ENCODE assay signal across 14 cellular contexts in genomic region chr9:19155106-19155999, GRCh38. TPM values are rescaled to one million over a fixed set of nuclear protein-coding genes. Genes with fewer than 3 reads are reported as not detected.
A peak's percentile ranks its signal among the peaks of the same experiment; 100 is the strongest.
DNase-seq lines count a peak whose midpoint lies in the region; ATAC-seq, FAIRE-seq and TF ChIP-seq lines count a peak whose summit lies in the region.
"Had no signal": no experiment of that assay in that cellular context is flagged by ENCODE, and none has a peak within 500 bp of the region (broad histone marks: within the 10 kb centered on the region; RNA-seq: fewer than 3 reads in every experiment).

No MANE protein-coding gene starts in this region.

- peak overlapping the region; percentile 63; the same call in 2 of the 3 replicates for H3K27ac ChIP-seq in K562 (ENCODE audit: extremely low read depth, low read depth, low read length)
- H3K27ac ChIP-seq: C4-2B had no signal

- in situ Hi-C loops in K562 (cut with MboI) = no loop called here

- 61% methylated on average over 2 of the region's 2 CpGs for WGBS in K562 (ENCODE audit: insufficient coverage, low coverage, missing lambda C conversion rate)

- no peaks in the 10 kb centered on the region for H4K20me1 ChIP-seq in K562 (replicated peaks; ENCODE audit: control insufficient read depth, insufficient read depth, low read length)

- TF ChIP-seq POLR2A in K562 (conservative IDR thresholded peaks at IDR 0.05) = no peak

- no peak overlapping the region for H3K4me3 Mint-ChIP-seq in activated naive CD4-positive, alpha-beta T cell treated with anti-CD3 and anti-CD28 coated beads for 36 hours
- no peak overlapping the region for H3K4me3 Mint-ChIP-seq in stimulated activated effector memory CD8-positive, alpha-beta T cell treated with anti-CD3 and anti-CD28 coated beads, Interleukin-12 subunit alpha, Interleukin-12 subunit beta, amount 100 ng/mL, for 72 hours
- H3K4me3 Mint-ChIP-seq: activated CD8-positive, alpha-beta memory T cell treated with anti-CD3 and anti-CD28 coated beads, Interleukin-2, amount 10 ng/mL, durations not matched to agents 7 days and 5 days had no signal

- peak; percentile 26 for DNase-seq in activated naive CD4-positive, alpha-beta T cell treated with anti-CD3 and anti-CD28 coated beads for 36 hours
- DNase-seq in activated naive CD4-positive, alpha-beta T cell treated with Interleukin-2 at 50 U/mL for 16 hours = no peak
- peak in 1 of 4 experiments; percentile 8 for DNase-seq in K562 (ENCODE audit: extremely low read depth in 1 of 4, low spot score in 3 of 4)
- DNase-seq in stimulated activated effector memory CD8-positive, alpha-beta T cell treated with anti-CD3 and anti-CD28 coated beads, Interleukin-12 subunit alpha, Interleukin-12 subunit beta, amount 100 ng/mL, for 72 hours (ENCODE audit: low spot score in 2 of 2) = no peak
- DNase-seq in DMS 273 treated with DMSO at 0.1 percent for 48 hours (lab: John Stamatoyannopoulos, UW) = no peak
- DNase-seq: activated CD8-positive, alpha-beta memory T cell treated with anti-CD3 and anti-CD28 coated beads, Interleukin-2, amount 10 ng/mL, durations not matched to agents 7 days and 5 days; heart right ventricle; substantia nigra had no signal

- peak overlapping the region in 1 of 2 experiments; percentile 13; a peak in 1 of 4 replicates for H3K9ac ChIP-seq in K562 (ENCODE audit: insufficient read depth in 1 of 2, low read depth in 2 of 2, low read length in 2 of 2)

- H3K27ac Mint-ChIP-seq in activated naive CD4-positive, alpha-beta T cell treated with anti-CD3 and anti-CD28 coated beads for 36 hours = no peak overlapping the region
- peak overlapping the region; percentile 2 for H3K27ac Mint-ChIP-seq in stimulated activated effector memory CD8-positive, alpha-beta T cell treated with anti-CD3 and anti-CD28 coated beads, Interleukin-12 subunit alpha, Interleukin-12 subunit beta, amount 100 ng/mL, for 72 hours
- H3K27ac Mint-ChIP-seq: activated CD8-positive, alpha-beta memory T cell treated with anti-CD3 and anti-CD28 coated beads, Interleukin-2, amount 10 ng/mL, durations not matched to agents 7 days and 5 days had no signal

- no peaks in the 10 kb centered on the region for H3K27me3 ChIP-seq in K562 (ENCODE audit: control insufficient read depth in 2 of 2, insufficient read depth in 2 of 2, low read length in 2 of 2)
- H3K27me3 ChIP-seq: heart right ventricle had no signal

- peaks cover 10 to 20% of the 10 kb centered on the region in 2 experiments; a peak in 3 of 5 replicates for H3K4me1 ChIP-seq in K562 (replicated peaks in 1 of 2; ENCODE audit: control insufficient read depth in 2 of 2, insufficient read depth in 2 of 2, low read length in 2 of 2)

- no peaks in the 10 kb centered on the region for H3K36me3 ChIP-seq in K562 (ENCODE audit: control insufficient read depth, insufficient read depth, low read length)
- H3K36me3 ChIP-seq: heart right ventricle had no signal

- H3K9me3 ChIP-seq in K562 (replicated peaks; ENCODE audit: control insufficient read depth, insufficient read depth, low read depth, low read length) = no peaks in the 10 kb centered on the region
- H3K9me3 ChIP-seq: heart right ventricle had no signal

- H3K27me3 Mint-ChIP-seq in activated naive CD4-positive, alpha-beta T cell treated with anti-CD3 and anti-CD28 coated beads for 36 hours (ENCODE audit: low read depth) = no peaks in the 10 kb centered on the region
- H3K27me3 Mint-ChIP-seq: activated CD8-positive, alpha-beta memory T cell treated with anti-CD3 and anti-CD28 coated beads, Interleukin-2, amount 10 ng/mL, durations not matched to agents 7 days and 5 days had no signal

- POLR2A ChIA-PET in K562 (lab: Yijun Ruan, JAX) = interaction anchor here (0.6 to 2.2 kb wide), 7 partner anchors 14 to 225 kb away, joined by 3 to 6 read pairs (median 3); partner anchors contain the start of gene RPS6

- no peaks in the 10 kb centered on the region for H3K79me2 ChIP-seq in K562 (ENCODE audit: control insufficient read depth, insufficient read depth, low read length)

- H3K36me3 Mint-ChIP-seq in activated naive CD4-positive, alpha-beta T cell treated with anti-CD3 and anti-CD28 coated beads for 36 hours (ENCODE audit: low read depth) = no peaks in the 10 kb centered on the region
- H3K36me3 Mint-ChIP-seq in stimulated activated effector memory CD8-positive, alpha-beta T cell treated with anti-CD3 and anti-CD28 coated beads, Interleukin-12 subunit alpha, Interleukin-12 subunit beta, amount 100 ng/mL, for 72 hours = no peaks in the 10 kb centered on the region
- H3K36me3 Mint-ChIP-seq: activated CD8-positive, alpha-beta memory T cell treated with anti-CD3 and anti-CD28 coated beads, Interleukin-2, amount 10 ng/mL, durations not matched to agents 7 days and 5 days had no signal

- no peak overlapping the region for H3K4me2 ChIP-seq in K562 (ENCODE audit: insufficient read depth, low read length)

- no peaks in the 10 kb centered on the region for H3K9me1 ChIP-seq in K562 (ENCODE audit: control insufficient read depth, insufficient read depth, low read length)

- H3K9me3 Mint-ChIP-seq in activated naive CD4-positive, alpha-beta T cell treated with anti-CD3 and anti-CD28 coated beads for 36 hours = no peaks in the 10 kb centered on the region
- no peaks in the 10 kb centered on the region for H3K9me3 Mint-ChIP-seq in stimulated activated effector memory CD8-positive, alpha-beta T cell treated with anti-CD3 and anti-CD28 coated beads, Interleukin-12 subunit alpha, Interleukin-12 subunit beta, amount 100 ng/mL, for 72 hours

- no peak for TF ChIP-seq EP300 in K562 (IDR thresholded peaks at IDR 0.05; ENCODE audit: low read length)

- H2AFZ ChIP-seq in K562 (ENCODE audit: low read depth, low read length) = peak overlapping the region; percentile 19; the same call in 1 of the 2 replicates

- intact Hi-C loops in activated naive CD4-positive, alpha-beta T cell treated with anti-CD3 and anti-CD28 coated beads for 36 hours (cut with micrococcal nuclease) = no loop called here
- intact Hi-C loops in K562 (cut with micrococcal nuclease) = no loop called here

- peak; percentile 55 for ATAC-seq in HG02885 (IDR thresholded peaks at IDR 0.05; ENCODE audit: poor library complexity, unreplicated experiment)
- no peak for ATAC-seq in K562
- ATAC-seq in stimulated activated effector memory CD8-positive, alpha-beta T cell treated with anti-CD3 and anti-CD28 coated beads, Interleukin-12 subunit alpha, Interleukin-12 subunit beta, amount 100 ng/mL, for 72 hours = peak; percentile 73
- ATAC-seq in GM19328 (IDR thresholded peaks at IDR 0.05; ENCODE audit: unreplicated experiment) = no peak
- no peak for ATAC-seq in HG03280 (IDR thresholded peaks at IDR 0.05; ENCODE audit: unreplicated experiment)
- ATAC-seq: activated CD8-positive, alpha-beta memory T cell treated with anti-CD3 and anti-CD28 coated beads, Interleukin-2, amount 10 ng/mL, durations not matched to agents 7 days and 5 days had no signal

- BruUV-seq in K562 (replicated peaks; lab: Mats Ljungman, UMichigan) = no TSS peak

- no peak for TF ChIP-seq RAD21 in K562 (CRISPR knock-in tag; conservative IDR thresholded peaks at IDR 0.05 in 1 of 2, IDR thresholded peaks at IDR 0.05 in 1 of 2)

- H3K4me1 Mint-ChIP-seq in activated naive CD4-positive, alpha-beta T cell treated with anti-CD3 and anti-CD28 coated beads for 36 hours (ENCODE audit: low read depth) = peaks cover 31% of the 10 kb centered on the region
- H3K4me1 Mint-ChIP-seq in stimulated activated effector memory CD8-positive, alpha-beta T cell treated with anti-CD3 and anti-CD28 coated beads, Interleukin-12 subunit alpha, Interleukin-12 subunit beta, amount 100 ng/mL, for 72 hours = peaks cover 34% of the 10 kb centered on the region

- TF ChIP-seq CTCF in K562 (IDR thresholded peaks at IDR 0.05 in 2 of 3, conservative IDR thresholded peaks at IDR 0.05 in 1 of 3; ENCODE audit: insufficient read depth in 2 of 3, low read depth in 1 of 3, low read length in 3 of 3) = no peak

- H3K4me3 ChIP-seq in K562 = no peak overlapping the region
- H3K4me3 ChIP-seq: heart right ventricle had no signal

- FAIRE-seq in K562 (lab: Jason Lieb, UNC) = no peak
- FAIRE-seq: colon, GM12891 had no signal

- CTCF ChIA-PET in activated naive CD4-positive, alpha-beta T cell treated with anti-CD3 and anti-CD28 coated beads for 36 hours (lab: Charles Lee) = interaction anchor here (0.7 to 2.0 kb wide), 12 partner anchors 16 to 106 kb away, joined by 3 to 13 read pairs (median 4); partner anchors contain the start of gene RRAGA
- CTCF ChIA-PET in K562 (lab: Yijun Ruan, JAX; ENCODE audit: low intra/inter-chr PET ratio) = no interaction called here

RNA-seq across cellular contexts. Expression of gene PLIN2, which starts 28.1 kb away (rescaled TPM):
- total RNA-seq in activated naive CD4-positive, alpha-beta T cell treated with anti-CD3 and anti-CD28 coated beads for 36 hours = 10 to 100 TPM; 31.3 to 34.8 TPM
- total RNA-seq in K562 (2011; cell fraction: chromatin; rRNA removed; ENCODE audit: low replicate concordance) = 37.8 and 44.9 TPM in 2 replicates
- 39.6 and 44.5 TPM in 2 replicates for total RNA-seq in K562 (2011; cell fraction: nucleolus; rRNA removed)
- total RNA-seq in K562 (2011; cell fraction: nucleoplasm; rRNA removed) = 42.6 and 48.0 TPM in 2 replicates
- total RNA-seq in K562 (2014; rRNA removed) (29.1 and 34.2 TPM in 2 replicates), K562 (2014; rRNA removed; fragmentation: Illumina TruSeq; extraction: Trizol) (42.6 and 43.6 TPM in 2 replicates), K562 (2015; rRNA removed; fragmentation: Illumina TruSeq; extraction: Trizol) (38.2 and 41.0 TPM in 2 replicates), K562 (2021) (35.4 and 36.4 TPM in 2 replicates)
- polyA plus RNA-seq in K562 (2011; rRNA removed) (48.7 and 95.5 TPM in 2 replicates), K562 (2014; fragmentation: Illumina TruSeq; extraction: Trizol) (46.4 and 47.4 TPM in 2 replicates), K562 (2014; fragmentation: Nextera tagmentation; extraction: Ambion mirVana) (10 to 100 TPM; 63.7 to 68.6 TPM), K562 (2014; rRNA removed) (32.2 and 33.8 TPM in 2 replicates)
- polyA plus RNA-seq in K562 (2011; cell fraction: cytosol; rRNA removed) = 58.3 and 118 TPM in 2 replicates
- 33.5 and 44.6 TPM in 2 replicates for polyA plus RNA-seq in K562 (2011; cell fraction: nucleus; rRNA removed)
- 41.1 and 52.0 TPM in 2 replicates for polyA plus RNA-seq in K562 (2012)
- polyA minus RNA-seq in K562 (2011; rRNA and poly(A)+ RNA removed) = 90.1 and 183 TPM in 2 replicates
- 26.7 and 55.8 TPM in 2 replicates for polyA minus RNA-seq in K562 (2011; cell fraction: cytosol; rRNA and poly(A)+ RNA removed)
- 19.7 and 23.4 TPM in 2 replicates for polyA minus RNA-seq in K562 (2011; cell fraction: nucleus; rRNA and poly(A)+ RNA removed)

RNA-seq across cellular contexts. Expression of gene HAUS6, which starts 52.6 kb away (rescaled TPM):
- 10 to 100 TPM; 23.6 to 24.1 TPM for total RNA-seq in activated naive CD4-positive, alpha-beta T cell treated with anti-CD3 and anti-CD28 coated beads for 36 hours
- total RNA-seq in K562 (2011; cell fraction: chromatin; rRNA removed; ENCODE audit: low replicate concordance) = 9.3 and 32.6 TPM in 2 replicates
- total RNA-seq in K562 (2011; cell fraction: nucleolus; rRNA removed) = 9.8 and 12.0 TPM in 2 replicates
- total RNA-seq in K562 (2011; cell fraction: nucleoplasm; rRNA removed) = 16.6 and 25.2 TPM in 2 replicates
- total RNA-seq in K562 (2014; rRNA removed) (16.1 and 17.6 TPM in 2 replicates), K562 (2014; rRNA removed; fragmentation: Illumina TruSeq; extraction: Trizol) (31.7 and 40.5 TPM in 2 replicates), K562 (2015; rRNA removed; fragmentation: Illumina TruSeq; extraction: Trizol) (27.2 and 30.2 TPM in 2 replicates), K562 (2021) (22.5 and 23.1 TPM in 2 replicates)
- polyA plus RNA-seq in K562 (2011; rRNA removed) (19.6 and 29.7 TPM in 2 replicates), K562 (2014; fragmentation: Illumina TruSeq; extraction: Trizol) (21.7 and 23.9 TPM in 2 replicates), K562 (2014; fragmentation: Nextera tagmentation; extraction: Ambion mirVana) (10 to 100 TPM; 10.2 to 17.6 TPM), K562 (2014; rRNA removed) (15.9 and 17.2 TPM in 2 replicates)
- polyA plus RNA-seq in K562 (2011; cell fraction: cytosol; rRNA removed) = 5.5 and 7.6 TPM in 2 replicates
- polyA plus RNA-seq in K562 (2011; cell fraction: nucleus; rRNA removed) = 10.6 and 13.1 TPM in 2 replicates
- 12.4 and 12.6 TPM in 2 replicates for polyA plus RNA-seq in K562 (2012)
- polyA minus RNA-seq in K562 (2011; rRNA and poly(A)+ RNA removed) = 34.3 and 35.6 TPM in 2 replicates
- 10.6 and 16.1 TPM in 2 replicates for polyA minus RNA-seq in K562 (2011; cell fraction: cytosol; rRNA and poly(A)+ RNA removed)
- 11.8 and 16.2 TPM in 2 replicates for polyA minus RNA-seq in K562 (2011; cell fraction: nucleus; rRNA and poly(A)+ RNA removed)

Comparison
In these comparisons a context has a peak if more than half of its experiments do, and no peak if none do; other contexts are left out.
1. ATAC-seq: peak in HG02885 (single experiment) and stimulated activated effector memory CD8-positive, alpha-beta T cell treated with anti-CD3 and anti-CD28 coated beads, Interleukin-12 subunit alpha, Interleukin-12 subunit beta, amount 100 ng/mL, for 72 hours (single experiment); none in K562 (single experiment), GM19328 (single experiment) and HG03280 (single experiment).